In the genomic region with DNA sequence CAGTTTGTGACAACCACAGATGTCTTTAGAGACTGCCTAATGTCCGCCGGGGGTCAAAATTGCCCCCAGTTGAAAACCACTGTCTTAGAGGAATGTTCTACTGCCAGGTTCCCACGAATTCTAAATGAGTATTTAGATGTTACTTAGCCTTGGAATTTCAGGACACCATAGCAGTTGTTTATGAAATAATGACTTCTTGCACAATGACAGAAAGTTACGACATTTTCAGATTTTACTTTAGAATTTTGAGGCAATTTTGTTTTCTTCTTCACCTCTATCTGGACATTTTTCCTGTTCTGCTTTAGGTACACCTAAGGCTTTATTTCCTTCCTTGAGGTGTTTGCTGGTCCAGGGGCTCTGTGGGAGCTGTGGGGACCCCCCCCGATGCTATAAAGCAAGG, we compare ENCODE assay signal across 15 cellular contexts.
A peak's percentile ranks its signal among the peaks of the same experiment; 100 is the strongest.
DNase-seq lines count a peak whose midpoint lies in the region; ATAC-seq and TF ChIP-seq lines count a peak whose summit lies in the region.
"Had no signal": no experiment of that assay in that cellular context is flagged by ENCODE, and none has a peak within 500 bp of the region (broad histone marks: within the 10 kb centered on the region; RNA-seq: fewer than 3 reads in every experiment).

No MANE protein-coding gene starts in this region.

- H3K9ac ChIP-seq in adipocyte (ENCODE audit: low read length) (no peak overlapping the region), neuronal stem cell (ENCODE audit: low read depth, low read length, poor library complexity) (no peak overlapping the region)

- H3K9me3 Mint-ChIP-seq in CD14-positive monocyte, result peaks cover under 1 to 12% (median 6%) of the 10 kb centered on the region in 7 donors
- peaks cover under 1% of the 10 kb centered on the region for H3K9me3 Mint-ChIP-seq in activated T-helper 17 cell treated with anti-CD3 and anti-CD28 coated beads, Interleukin-2, amount 50 U/mL, for 72 hours
- H3K9me3 Mint-ChIP-seq: CD8-positive, alpha-beta T cell; IgD-negative memory B cell had no signal

- H4K20me1 ChIP-seq in hepatocyte (ENCODE audit: insufficient read depth, poor library complexity, severe bottlenecking), result no peaks in the 10 kb centered on the region

- DNase-seq in CD14-positive monocyte (ENCODE audit: low spot score) (no peak), adipocyte (ENCODE audit: low read depth) (peak; percentile 6), hepatocyte (ENCODE audit: low spot score) (no peak), neuronal stem cell (ENCODE audit: low spot score) (no peak), head of caudate nucleus (no peak)
- DNase-seq: BE2C; Caco-2; CD8-positive, alpha-beta T cell; DND-41; GDM1 had no signal

- no peak overlapping the region for H2BK15ac ChIP-seq in neuronal stem cell (ENCODE audit: low read length)

- no peak for ATAC-seq in activated T-helper 17 cell treated with anti-CD3 and anti-CD28 coated beads, Interleukin-2, amount 50 U/mL, for 72 hours (replicated peaks)
- ATAC-seq in GM21529 (IDR thresholded peaks at IDR 0.05; ENCODE audit: unreplicated experiment), result no peak
- ATAC-seq: CD8-positive, alpha-beta T cell; HCT116 had no signal

- H3K36me3 Mint-ChIP-seq in CD14-positive monocyte, result peaks cover 18 to 26% of the 10 kb centered on the region in 2 donors
- no peaks in the 10 kb centered on the region for H3K36me3 Mint-ChIP-seq in activated T-helper 17 cell treated with anti-CD3 and anti-CD28 coated beads, Interleukin-2, amount 50 U/mL, for 72 hours (ENCODE audit: low read depth)
- H3K36me3 Mint-ChIP-seq: CD8-positive, alpha-beta T cell had no signal

- no peak overlapping the region for H2BK120ac ChIP-seq in neuronal stem cell (ENCODE audit: low read depth, low read length)

- H3K27ac Mint-ChIP-seq in CD14-positive monocyte, result peak overlapping the region in 4 of 7 donors; percentile 15 to 54 (median 34)
- no peak overlapping the region for H3K27ac Mint-ChIP-seq in activated T-helper 17 cell treated with anti-CD3 and anti-CD28 coated beads, Interleukin-2, amount 50 U/mL, for 72 hours
- H3K27ac Mint-ChIP-seq: CD8-positive, alpha-beta T cell; IgD-negative memory B cell had no signal

- no peak overlapping the region for H2BK12ac ChIP-seq in neuronal stem cell (ENCODE audit: low read length)

- peaks cover 0 to 3% (median 0%) of the 10 kb centered on the region in 3 donors for H3K27me3 Mint-ChIP-seq in CD14-positive monocyte (ENCODE audit: low read depth in 3 of 3)
- H3K27me3 Mint-ChIP-seq in activated T-helper 17 cell treated with anti-CD3 and anti-CD28 coated beads, Interleukin-2, amount 50 U/mL, for 72 hours, result peaks cover 8% of the 10 kb centered on the region

- H3K27me3 ChIP-seq in adipocyte (replicated peaks; ENCODE audit: control insufficient read depth, insufficient read depth, low read length), result no peaks in the 10 kb centered on the region
- no peaks in the 10 kb centered on the region for H3K27me3 ChIP-seq in hepatocyte
- H3K27me3 ChIP-seq in neuronal stem cell (ENCODE audit: control insufficient read depth in 3 of 3, insufficient read depth in 3 of 3, low read depth in 1 of 3, low read length in 3 of 3), result no peaks in the 10 kb centered on the region

- H3K9me2 ChIP-seq in hepatocyte (replicated peaks; ENCODE audit: insufficient read depth), result no peaks in the 10 kb centered on the region

- no peak overlapping the region for H3K4me3 ChIP-seq in adipocyte (ENCODE audit: low read length)
- no peak overlapping the region for H3K4me3 ChIP-seq in hepatocyte
- H3K4me3 ChIP-seq in neuronal stem cell (ENCODE audit: low read length in 2 of 2), result no peak overlapping the region

- H3K23ac ChIP-seq in neuronal stem cell (ENCODE audit: low read depth, low read length, poor library complexity), result no peak overlapping the region

- H3K9me3 ChIP-seq in adipocyte (ENCODE audit: control insufficient read depth, low read length) (peaks cover 2% of the 10 kb centered on the region), hepatocyte (ENCODE audit: low read depth) (no peaks in the 10 kb centered on the region), neuronal stem cell (replicated peaks in 1 of 2; ENCODE audit: control insufficient read depth in 2 of 2, insufficient read depth in 1 of 2, low read depth in 1 of 2, low read length in 2 of 2) (no peaks in the 10 kb centered on the region)
- H3K9me3 ChIP-seq: BE2C, Caco-2 had no signal

- intact Hi-C loops in CD14-positive monocyte (cut with micrococcal nuclease), result no loop called here
- intact Hi-C loops in head of caudate nucleus (cut with DNase I), result no loop called here

- H4K8ac ChIP-seq in neuronal stem cell (ENCODE audit: low read depth, low read length), result no peak overlapping the region

- no peak overlapping the region for H3K4me2 ChIP-seq in hepatocyte
- H3K4me2 ChIP-seq in neuronal stem cell (ENCODE audit: insufficient read depth, low read length, poor library complexity, severe bottlenecking), result no peak overlapping the region

- TF ChIP-seq CTCF in CD14-positive monocyte (IDR thresholded peaks at IDR 0.05) (no peak), hepatocyte (IDR thresholded peaks at IDR 0.05; ENCODE audit: poor library complexity) (no peak)

- no peaks in the 10 kb centered on the region for H3K79me1 ChIP-seq in neuronal stem cell (ENCODE audit: low read depth, low read length)

- H3K4ac ChIP-seq in neuronal stem cell (ENCODE audit: low read length), result no peak overlapping the region

- no peak overlapping the region for H4K91ac ChIP-seq in neuronal stem cell (ENCODE audit: low read depth, low read length, poor library complexity)

- WGBS in hepatocyte (ENCODE audit: low lambda C conversion rate, missing lambda C conversion rate), result 90% methylated on average over 5 of the region's 5 CpGs
- WGBS in neuronal stem cell (ENCODE audit: extremely low coverage in 2 of 2, insufficient read length in 2 of 2, insufficient replicate concordance in 1 of 2), 2 donors, result no CpG with 5 or more reads among the region's 5 CpGs

- peaks cover 11% of the 10 kb centered on the region for H3K4me1 Mint-ChIP-seq in CD14-positive monocyte
- H3K4me1 Mint-ChIP-seq in activated T-helper 17 cell treated with anti-CD3 and anti-CD28 coated beads, Interleukin-2, amount 50 U/mL, for 72 hours, result no peaks in the 10 kb centered on the region

- no peaks in the 10 kb centered on the region for H3K36me3 ChIP-seq in adipocyte (ENCODE audit: control insufficient read depth, insufficient read depth, low read length, severe bottlenecking)
- no peaks in the 10 kb centered on the region for H3K36me3 ChIP-seq in hepatocyte (replicated peaks; ENCODE audit: insufficient read depth, low read depth)
- no peaks in the 10 kb centered on the region for H3K36me3 ChIP-seq in neuronal stem cell (replicated peaks in 1 of 2; ENCODE audit: control insufficient read depth in 2 of 2, insufficient read depth in 2 of 2, low read length in 2 of 2)
- H3K36me3 ChIP-seq: BE2C had no signal

- no peak overlapping the region for H3K18ac ChIP-seq in neuronal stem cell (ENCODE audit: low read length)

- H3K27ac ChIP-seq in hepatocyte (peak overlapping the region; percentile 43), neuronal stem cell (replicated peaks; ENCODE audit: low read length) (no peak overlapping the region)
- H3K27ac ChIP-seq: C4-2B had no signal

- H3K4me3 Mint-ChIP-seq in CD14-positive monocyte, result no peak overlapping the region
- H3K4me3 Mint-ChIP-seq in activated T-helper 17 cell treated with anti-CD3 and anti-CD28 coated beads, Interleukin-2, amount 50 U/mL, for 72 hours, result no peak overlapping the region
- H3K4me3 Mint-ChIP-seq: CD8-positive, alpha-beta T cell; IgD-negative memory B cell had no signal

- H2AFZ ChIP-seq in hepatocyte (no peak overlapping the region), neuronal stem cell (ENCODE audit: low read length) (peak overlapping the region; percentile 73)

- no peaks in the 10 kb centered on the region for H3K79me2 ChIP-seq in hepatocyte

- no peak overlapping the region for H3K14ac ChIP-seq in neuronal stem cell (ENCODE audit: low read length)

- H3K4me1 ChIP-seq in adipocyte (ENCODE audit: control insufficient read depth, insufficient read depth, low read length) (peaks cover 8% of the 10 kb centered on the region), hepatocyte (ENCODE audit: insufficient read depth) (no peaks in the 10 kb centered on the region), neuronal stem cell (ENCODE audit: control insufficient read depth in 2 of 2, insufficient read depth in 1 of 2, low read depth in 1 of 2, low read length in 2 of 2) (no peaks in the 10 kb centered on the region)
- H3K4me1 ChIP-seq: BE2C, Caco-2 had no signal

- no peak overlapping the region for H2BK5ac ChIP-seq in neuronal stem cell (ENCODE audit: low read length)

- no peak overlapping the region for H2AK5ac ChIP-seq in neuronal stem cell (ENCODE audit: low read depth, low read length)
